Comparison of ENCODE assay signal across 13 cellular contexts in the genomic region with DNA sequence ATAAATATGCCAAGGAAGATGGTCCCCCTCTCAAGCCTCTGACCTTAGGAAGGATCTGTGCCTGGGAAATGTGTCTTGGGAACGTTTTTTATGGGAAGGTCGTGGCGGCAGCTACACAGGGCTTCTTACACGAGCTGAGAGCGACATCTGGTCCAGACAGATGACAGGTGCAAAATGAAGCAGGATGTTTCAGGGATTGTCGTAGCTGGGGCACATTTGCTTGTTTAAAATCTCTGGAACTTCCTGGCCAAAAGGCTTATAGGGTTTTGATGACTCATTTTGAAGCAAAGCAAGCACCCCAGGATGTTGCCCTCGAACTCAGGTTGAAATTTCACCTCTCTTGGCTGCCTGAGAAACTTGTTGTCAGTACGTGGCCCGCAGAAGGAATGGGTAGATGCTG.
A peak's percentile ranks its signal among the peaks of the same experiment; 100 is the strongest.
DNase-seq lines count a peak whose midpoint lies in the region; ATAC-seq, FAIRE-seq and TF ChIP-seq lines count a peak whose summit lies in the region.
"Had no signal": no experiment of that assay in that cellular context is flagged by ENCODE, and none has a peak within 500 bp of the region (broad histone marks: within the 10 kb centered on the region; RNA-seq: fewer than 3 reads in every experiment).

No MANE protein-coding gene starts in this region.

- no peaks in the 10 kb centered on the region for H3K36me3 ChIP-seq in HCT116 (ENCODE audit: control insufficient read depth in 1 of 2, insufficient read depth in 2 of 2, low read length in 2 of 2)
- H3K36me3 ChIP-seq in astrocyte (ENCODE audit: insufficient read depth, low read length), result no peaks in the 10 kb centered on the region
- H3K36me3 ChIP-seq: transverse colon had no signal

- TF ChIP-seq CTCF in HCT116 (IDR thresholded peaks at IDR 0.05 in 2 of 3, conservative IDR thresholded peaks at IDR 0.05 in 1 of 3; ENCODE audit: borderline replicate concordance in 1 of 3, insufficient read depth in 1 of 3, low read depth in 2 of 3, low read length in 2 of 3), result no peak
- no peak for TF ChIP-seq CTCF in astrocyte (IDR thresholded peaks at IDR 0.05; ENCODE audit: insufficient read depth, low read depth, low read length)
- TF ChIP-seq CTCF in osteocyte (IDR thresholded peaks at IDR 0.05), result no peak

- RAD21 ChIA-PET in HCT116 (lab: Charles Lee; ENCODE audit: low non-redundant PET in 1 of 2, low total read pairs in 2 of 2, uncharacterized antibody in 2 of 2, unreplicated experiment in 2 of 2), result no interaction called here

- H3K4me3 ChIP-seq in HCT116 (replicated peaks in 1 of 2; ENCODE audit: low read depth in 1 of 2, low read length in 2 of 2), result no peak overlapping the region
- H3K4me3 ChIP-seq in astrocyte (ENCODE audit: insufficient read depth, low read depth, low read length), result no peak overlapping the region
- H3K4me3 ChIP-seq: transverse colon had no signal

- no peak for TF ChIP-seq POLR2A in HCT116 (IDR thresholded peaks at IDR 0.05; ENCODE audit: borderline replicate concordance, extremely low read depth, insufficient read depth, insufficient read length)

- H3K9me3 ChIP-seq in HCT116 (ENCODE audit: control insufficient read depth in 1 of 2, insufficient read depth in 1 of 2, low read depth in 1 of 2, low read length in 2 of 2), result no peaks in the 10 kb centered on the region
- H3K9me3 ChIP-seq in astrocyte (ENCODE audit: insufficient read depth, low read depth, low read length), result no peaks in the 10 kb centered on the region
- H3K9me3 ChIP-seq: transverse colon had no signal

- H3K9ac ChIP-seq in HCT116 (ENCODE audit: low read length) (no peak overlapping the region), astrocyte (ENCODE audit: low read length) (peak overlapping the region; percentile 15)

- intact Hi-C loops in HCT116 (cut with micrococcal nuclease), result no loop called here

- POLR2A ChIA-PET in HCT116 (lab: Charles Lee), result no interaction called here

- H3K27ac ChIP-seq in HCT116 (ENCODE audit: low read depth, low read length) (no peak overlapping the region), astrocyte (ENCODE audit: low read depth, low read length) (no peak overlapping the region)

- H3K27ac Mint-ChIP-seq in astrocyte (ENCODE audit: unreplicated experiment) (no peak overlapping the region), osteocyte (ENCODE audit: unreplicated experiment) (peak overlapping the region; percentile 61)

- no peaks in the 10 kb centered on the region for H3K9me2 ChIP-seq in HCT116 (ENCODE audit: insufficient read depth)

- no peak for ATAC-seq in HCT116
- ATAC-seq: left lobe of liver had no signal

- H4K20me1 ChIP-seq in HCT116 (ENCODE audit: insufficient read depth) (no peaks in the 10 kb centered on the region), astrocyte (ENCODE audit: insufficient read depth, low read length) (peaks cover 32% of the 10 kb centered on the region)

- H3K4me1 ChIP-seq in HCT116 (ENCODE audit: control insufficient read depth in 1 of 2, insufficient read depth in 2 of 2, low read length in 2 of 2) (peaks cover 5 to 15% of the 10 kb centered on the region in 2 experiments; a peak in 2 of 4 replicates), astrocyte (ENCODE audit: insufficient read depth, low read length) (peaks cover 10% of the 10 kb centered on the region)

- no peaks in the 10 kb centered on the region for H3K27me3 ChIP-seq in HCT116 (ENCODE audit: insufficient read depth, low read length)
- H3K27me3 ChIP-seq in astrocyte (ENCODE audit: insufficient read depth, low read length), result no peaks in the 10 kb centered on the region
- H3K27me3 ChIP-seq: transverse colon had no signal

- H2AFZ ChIP-seq in HCT116 (ENCODE audit: low read depth, low read length, poor library complexity, severe bottlenecking) (no peak overlapping the region), astrocyte (ENCODE audit: low read depth, low read length) (no peak overlapping the region)

- peaks cover 5% of the 10 kb centered on the region for H3K36me3 Mint-ChIP-seq in astrocyte (ENCODE audit: low read depth, unreplicated experiment)
- H3K36me3 Mint-ChIP-seq in osteocyte (ENCODE audit: unreplicated experiment), result no peaks in the 10 kb centered on the region

- no peak for TF ChIP-seq RAD21 in HCT116 (IDR thresholded peaks at IDR 0.05; ENCODE audit: low read depth)

- no peak for FAIRE-seq in astrocyte (lab: Jason Lieb, UNC)
- FAIRE-seq: bronchial epithelial cell, endothelial cell of umbilical vein had no signal

- H3K4me2 ChIP-seq in HCT116 (ENCODE audit: low read length), result peak overlapping the region; percentile 5; the same call in 1 of the 2 replicates
- H3K4me2 ChIP-seq in astrocyte (ENCODE audit: low read length), result peak overlapping the region; percentile 33

- H3K27me3 Mint-ChIP-seq in astrocyte (ENCODE audit: low read depth, unreplicated experiment) (peaks cover 3% of the 10 kb centered on the region), osteocyte (ENCODE audit: unreplicated experiment) (no peaks in the 10 kb centered on the region)

- no peaks in the 10 kb centered on the region for H3K79me2 ChIP-seq in HCT116 (ENCODE audit: insufficient read depth, low read length)
- H3K79me2 ChIP-seq in astrocyte (ENCODE audit: insufficient read depth, low read length), result peaks cover 15% of the 10 kb centered on the region

- DNase-seq in HCT116 (ENCODE audit: low read depth, low spot score), result no peak
- DNase-seq in NCI-H2171 (lab: John Stamatoyannopoulos, UW), result peak; percentile 67
- peak; percentile 43 for DNase-seq in astrocyte (ENCODE audit: low read depth)
- DNase-seq in osteocyte (ENCODE audit: extremely low spot score, unreplicated experiment), result no peak
- DNase-seq in NOMO-1 treated with dmso at 0.1 percent for 144 hours (lab: John Stamatoyannopoulos, UW; ENCODE audit: unreplicated experiment), result no peak
- no peak for DNase-seq in HUDEP-2 (lab: John Stamatoyannopoulos, UW; ENCODE audit: unreplicated experiment in 76 of 76)
- DNase-seq in cortex of kidney (lab: John Stamatoyannopoulos, UW), result no peak
- DNase-seq: MM.1S; stimulated activated CD4-positive, alpha-beta T cell treated with anti-CD3 and anti-CD28 coated beads, Interleukin-12 subunit alpha, Interleukin-12 subunit beta, amount 100 ng/mL, for 4 hours; transverse colon had no signal

- CTCF ChIA-PET in HCT116 (lab: Charles Lee), result no interaction called here

- H3K4me1 Mint-ChIP-seq in astrocyte (ENCODE audit: low read depth, unreplicated experiment) (peaks cover 4% of the 10 kb centered on the region), osteocyte (ENCODE audit: unreplicated experiment) (peaks cover 8% of the 10 kb centered on the region)

- H3K4me3 Mint-ChIP-seq in astrocyte (ENCODE audit: unreplicated experiment) (no peak overlapping the region), osteocyte (ENCODE audit: unreplicated experiment) (peak overlapping the region; percentile 8)

- no TSS peak for BruUV-seq in HCT116 (replicated peaks; lab: Mats Ljungman, UMichigan)

- no peaks in the 10 kb centered on the region for H3K9me3 Mint-ChIP-seq in astrocyte (ENCODE audit: unreplicated experiment)
- H3K9me3 Mint-ChIP-seq in osteocyte (ENCODE audit: unreplicated experiment), result no peaks in the 10 kb centered on the region

TF ChIP-seq in HCT116, 20 proteins besides CTCF, POLR2A, EP300 and RAD21:
- TF ChIP-seq ELF1 (IDR thresholded peaks at IDR 0.05; ENCODE audit: borderline replicate concordance, low read depth) (no peak), EGR1 (IDR thresholded peaks at IDR 0.05; ENCODE audit: low read depth) (no peak), EZH2 (IDR thresholded peaks at IDR 0.05) (no peak)

Comparison
In these comparisons a context has a peak if more than half of its experiments do, and no peak if none do; other contexts are left out.
1. DNase-seq: peak in NCI-H2171 (single experiment) and astrocyte (single experiment); none in HCT116 (single experiment), osteocyte (single experiment), NOMO-1 treated with dmso at 0.1 percent for 144 hours (single experiment), HUDEP-2 (0 of 76) and cortex of kidney (single experiment).